ENCODE assay signal across 17 cellular contexts in genomic region chr5:173739741-173740140, GRCh38.
A peak's percentile ranks its signal among the peaks of the same experiment; 100 is the strongest.
DNase-seq lines count a peak whose midpoint lies in the region; FAIRE-seq and TF ChIP-seq lines count a peak whose summit lies in the region.
"Had no signal": no experiment of that assay in that cellular context is flagged by ENCODE, and none has a peak within 500 bp of the region (broad histone marks: within the 10 kb centered on the region; RNA-seq: fewer than 3 reads in every experiment).

No MANE protein-coding gene starts in this region.

- H3K36me3 Mint-ChIP-seq in osteocyte (ENCODE audit: unreplicated experiment) = no peaks in the 10 kb centered on the region

- no peak overlapping the region for H3K18ac ChIP-seq in H1 (ENCODE audit: extremely low read depth, low read length)

- H2AFZ ChIP-seq in H1 (ENCODE audit: low read length) (no peak overlapping the region), hepatocyte (no peak overlapping the region)
- H2AFZ ChIP-seq: GM23338 had no signal

- H3K9me3 ChIP-seq in HEK293 (ENCODE audit: control insufficient read depth, insufficient read depth, low read depth, low read length) (no peaks in the 10 kb centered on the region), H1 (ENCODE audit: insufficient read depth in 2 of 2, low read depth in 1 of 2, low read length in 1 of 2) (no peaks in the 10 kb centered on the region), hepatocyte (ENCODE audit: low read depth) (no peaks in the 10 kb centered on the region)

- H3K79me1 ChIP-seq in H1 (ENCODE audit: low read depth, low read length) = no peaks in the 10 kb centered on the region

- H4K5ac ChIP-seq in H1 (ENCODE audit: insufficient read length, low read depth, low read length) = no peak overlapping the region

- H3K27me3 Mint-ChIP-seq in osteocyte (ENCODE audit: unreplicated experiment) = no peaks in the 10 kb centered on the region
- H3K27me3 Mint-ChIP-seq: B cell; CD4-positive, alpha-beta T cell had no signal

- no peak overlapping the region for H2BK12ac ChIP-seq in H1 (ENCODE audit: low read depth, low read length)

- no peak overlapping the region for H2BK5ac ChIP-seq in H1 (ENCODE audit: low read depth, low read length)

- H3K27ac Mint-ChIP-seq in osteocyte (ENCODE audit: unreplicated experiment) = peak overlapping the region; percentile 27
- H3K27ac Mint-ChIP-seq: B cell; CD4-positive, alpha-beta T cell; GM23338 had no signal

- no peak overlapping the region for H3K23ac ChIP-seq in H1 (ENCODE audit: insufficient read length)

- no peaks in the 10 kb centered on the region for H3K9me3 Mint-ChIP-seq in osteocyte (ENCODE audit: unreplicated experiment)
- H3K9me3 Mint-ChIP-seq: CD4-positive, alpha-beta T cell; GM23338; H9 had no signal

- H3K4me1 Mint-ChIP-seq in osteocyte (ENCODE audit: unreplicated experiment) = peaks cover 9% of the 10 kb centered on the region

- H4K8ac ChIP-seq in H1 (ENCODE audit: extremely low read depth, insufficient read depth, low read length) = no peak overlapping the region

- H3K36me3 ChIP-seq in HEK293 (ENCODE audit: control insufficient read depth in 2 of 2, insufficient read depth in 1 of 2, low read length in 2 of 2) (no peaks in the 10 kb centered on the region), H1 (ENCODE audit: control insufficient read depth in 2 of 4, insufficient read depth in 4 of 4, low read length in 3 of 4) (no peaks in the 10 kb centered on the region), hepatocyte (replicated peaks; ENCODE audit: insufficient read depth, low read depth) (no peaks in the 10 kb centered on the region)

- no peaks in the 10 kb centered on the region for H3K27me3 ChIP-seq in H1 (replicated peaks in 1 of 4; ENCODE audit: control insufficient read depth in 3 of 4, extremely low read depth in 1 of 4, insufficient read depth in 3 of 4, low read length in 3 of 4)
- H3K27me3 ChIP-seq in hepatocyte = no peaks in the 10 kb centered on the region

- no peak overlapping the region for H3K4me3 Mint-ChIP-seq in osteocyte (ENCODE audit: unreplicated experiment)
- H3K4me3 Mint-ChIP-seq: B cell; CD4-positive, alpha-beta T cell; GM23338; H9 had no signal

- TF ChIP-seq CTCF in HEK293 (tag by site-specific recombination; IDR thresholded peaks at IDR 0.05) = no peak
- TF ChIP-seq CTCF in H1 (IDR thresholded peaks at IDR 0.05; ENCODE audit: control extremely low read depth in 1 of 3, insufficient read depth in 1 of 3, low read depth in 1 of 3, low read length in 3 of 3) = no peak
- TF ChIP-seq CTCF in osteocyte (IDR thresholded peaks at IDR 0.05) = no peak
- TF ChIP-seq CTCF in hepatocyte (IDR thresholded peaks at IDR 0.05; ENCODE audit: poor library complexity) = no peak

- CTCF ChIA-PET in HEK293 (lab: Yijun Ruan, JAX) (no interaction called here), H1 (lab: Charles Lee; ENCODE audit: partially characterized antibody) (interaction anchor here (2.1 kb wide), 1 partner anchor 18 kb away, joined by 6 read pairs; no protein-coding TSS in a partner anchor)

- no peak overlapping the region for H3K27ac ChIP-seq in HEK293 (ENCODE audit: extremely low read depth, low read depth, low read length)
- no peak overlapping the region for H3K27ac ChIP-seq in H1 (ENCODE audit: low read depth, low read length)
- H3K27ac ChIP-seq in hepatocyte = no peak overlapping the region

- H3K9ac ChIP-seq in H1 (replicated peaks in 1 of 4; ENCODE audit: extremely low read depth in 1 of 4, low read depth in 3 of 4, low read length in 3 of 4) = no peak overlapping the region

- POLR2A ChIA-PET in HEK293 (lab: Yijun Ruan, JAX) = no interaction called here
- POLR2A ChIA-PET in H1 (lab: Charles Lee; ENCODE audit: partially characterized antibody) = no interaction called here

- no peak overlapping the region for H3K56ac ChIP-seq in H1 (replicated peaks; ENCODE audit: insufficient read length, low read depth, low read length)

- H3K9me2 ChIP-seq in hepatocyte (replicated peaks; ENCODE audit: insufficient read depth) = no peaks in the 10 kb centered on the region

- H4K20me1 ChIP-seq in H1 (replicated peaks in 1 of 2; ENCODE audit: control insufficient read depth in 1 of 2, insufficient read depth in 2 of 2, low read length in 2 of 2) (no peaks in the 10 kb centered on the region), hepatocyte (ENCODE audit: insufficient read depth, poor library complexity, severe bottlenecking) (no peaks in the 10 kb centered on the region)

- H2AK5ac ChIP-seq in H1 (ENCODE audit: low read depth, low read length) = no peak overlapping the region

- H3K4ac ChIP-seq in H1 (replicated peaks; ENCODE audit: insufficient read length, low read depth, low read length) = no peak overlapping the region

- H4K91ac ChIP-seq in H1 (replicated peaks; ENCODE audit: insufficient read length, low read length) = no peak overlapping the region

- H3K79me2 ChIP-seq in H1 (ENCODE audit: control insufficient read depth in 1 of 2, insufficient read depth in 2 of 2, low read length in 2 of 2) = no peaks in the 10 kb centered on the region
- H3K79me2 ChIP-seq in hepatocyte = no peaks in the 10 kb centered on the region

- no peak for TF ChIP-seq POLR2A in H1 (IDR thresholded peaks at IDR 0.05; ENCODE audit: control extremely low read depth in 1 of 2, low read depth in 2 of 2, low read length in 2 of 2)

- TF ChIP-seq RAD21 in H1 (IDR thresholded peaks at IDR 0.05 in 1 of 2, conservative IDR thresholded peaks at IDR 0.05 in 1 of 2; ENCODE audit: low read depth in 2 of 2, low read length in 2 of 2) = no peak

- no peak for FAIRE-seq in H1 (lab: Jason Lieb, UNC)
- FAIRE-seq: A204.1, G401.6, GM12892 had no signal

- no peak overlapping the region for H3K14ac ChIP-seq in H1 (ENCODE audit: insufficient read length)

- no peak for DNase-seq in H1 (ENCODE audit: low read depth in 1 of 2, low spot score in 2 of 2)
- DNase-seq in osteocyte (ENCODE audit: extremely low spot score, unreplicated experiment) = no peak
- no peak for DNase-seq in amygdala (lab: John Stamatoyannopoulos, UW)
- no peak for DNase-seq in hepatocyte (ENCODE audit: low spot score)
- DNase-seq in cortex of kidney (lab: John Stamatoyannopoulos, UW) = no peak
- DNase-seq in NCI-H1105 (lab: John Stamatoyannopoulos, UW) = no peak
- DNase-seq: C1 segment of cervical spinal cord; Calu3; CD4-positive, alpha-beta T cell; DMS 273 treated with DMSO at 0.1 percent for 48 hours; H9 had no signal

- H3K4me2 ChIP-seq in H1 (ENCODE audit: insufficient read depth in 1 of 2, low read depth in 2 of 2, low read length in 2 of 2) (no peak overlapping the region), hepatocyte (no peak overlapping the region)
- H3K4me2 ChIP-seq: GM23338 had no signal

- 94% methylated on average over 5 of the region's 5 CpGs; no CpG with 5 or more reads in 1 of the 2 experiments for WGBS in H1 (ENCODE audit: extremely low coverage in 1 of 2, insufficient coverage in 1 of 2, insufficient read length in 1 of 2, insufficient replicate concordance in 2 of 2, low coverage in 1 of 2, low lambda C conversion rate in 2 of 2, missing lambda C conversion rate in 1 of 2), 2 experiments
- 90% methylated on average over 5 of the region's 5 CpGs for WGBS in hepatocyte (ENCODE audit: low lambda C conversion rate, missing lambda C conversion rate)

- H2BK15ac ChIP-seq in H1 (ENCODE audit: low read length) = no peak overlapping the region

- H3K4me1 ChIP-seq in HEK293 (ENCODE audit: control insufficient read depth, insufficient read depth, low read length) (peaks cover 11% of the 10 kb centered on the region), H1 (replicated peaks in 1 of 4; ENCODE audit: control insufficient read depth in 3 of 4, insufficient read depth in 4 of 4, low read length in 3 of 4) (peaks cover 0 to 5% (median 3%) of the 10 kb centered on the region in 4 experiments; a peak in 2 of 7 replicates), hepatocyte (ENCODE audit: insufficient read depth) (peaks cover 21% of the 10 kb centered on the region)

- no peak overlapping the region for H2BK120ac ChIP-seq in H1 (replicated peaks; ENCODE audit: low read depth, low read length)

- no peak overlapping the region for H2BK20ac ChIP-seq in H1 (ENCODE audit: low read length)

- H3K4me3 ChIP-seq in HEK293 (ENCODE audit: low read depth, low read length) (no peak overlapping the region), H1 (ENCODE audit: extremely low read depth in 1 of 4, insufficient read depth in 2 of 4, low read depth in 3 of 4, low read length in 4 of 4) (no peak overlapping the region), hepatocyte (no peak overlapping the region)
- H3K4me3 ChIP-seq: GM23338 had no signal

- TF ChIP-seq EP300 in H1 (IDR thresholded peaks at IDR 0.05; ENCODE audit: borderline replicate concordance in 1 of 2, low read depth in 2 of 2, low read length in 2 of 2) = no peak

- H3K23me2 ChIP-seq in H1 (ENCODE audit: low read depth, low read length) = no peaks in the 10 kb centered on the region

TF ChIP-seq in HEK293, 187 proteins besides CTCF, POLR2A, EP300 and RAD21:
- no peak for TF ChIP-seq ZNF324 (tag by site-specific recombination; IDR thresholded peaks at IDR 0.05)
- peak; percentile 96 for TF ChIP-seq ZNF623 (tag by site-specific recombination; IDR thresholded peaks at IDR 0.05)

TF ChIP-seq in H1, 55 proteins besides CTCF, POLR2A, EP300 and RAD21 (continues in another document):
- TF ChIP-seq POLR2AphosphoS5 (IDR thresholded peaks at IDR 0.05; ENCODE audit: low read depth, low read length) (no peak), KDM1A (IDR thresholded peaks at IDR 0.05; ENCODE audit: borderline replicate concordance, low read length) (peak; percentile 62; the same call in 1 of the 2 replicates), ATF3 (IDR thresholded peaks at IDR 0.05; ENCODE audit: insufficient read depth, low read depth, low read length) (no peak), SP1 (IDR thresholded peaks at IDR 0.05; ENCODE audit: low read depth, low read length) (no peak), SP4 (IDR thresholded peaks at IDR 0.05; ENCODE audit: low read length) (no peak), SIN3A (conservative IDR thresholded peaks at IDR 0.05 in 1 of 2, IDR thresholded peaks at IDR 0.05 in 1 of 2; ENCODE audit: low read depth in 1 of 2, low read length in 2 of 2) (no peak), E2F6 (IDR thresholded peaks at IDR 0.05) (no peak), TEAD4 (IDR thresholded peaks at IDR 0.05; ENCODE audit: low read depth, low read length) (peak; percentile 49; the same call in 1 of the 2 replicates), SIRT6 (IDR thresholded peaks at IDR 0.05; ENCODE audit: low read length) (no peak), BCL11A (IDR thresholded peaks at IDR 0.05; ENCODE audit: low read depth in 2 of 2, low read length in 2 of 2) (no peak), MAFK (IDR thresholded peaks at IDR 0.05; ENCODE audit: low read depth, low read length) (no peak)
